ENCODE assay signal across 21 cellular contexts in the genomic region with DNA sequence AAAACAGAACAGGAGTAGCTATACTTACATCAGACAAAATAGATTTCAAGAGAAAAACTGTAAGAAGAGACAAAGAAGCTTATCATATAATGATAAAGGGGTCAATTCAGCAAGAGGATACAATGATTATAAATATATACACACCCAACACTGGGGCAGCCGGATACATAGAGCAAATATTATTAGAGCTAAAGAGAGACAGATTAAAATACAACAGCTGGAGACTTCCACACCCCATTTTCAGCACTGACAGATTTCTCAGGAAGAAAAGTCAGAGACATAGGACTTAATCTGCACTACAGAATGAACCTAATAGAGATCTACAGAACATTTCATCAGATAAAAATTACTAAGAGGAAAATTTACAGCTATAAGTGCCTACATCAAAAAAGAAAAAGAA. TPM values are rescaled to one million over a fixed set of nuclear protein-coding genes. Genes with fewer than 3 reads are reported as not detected.
DNase-seq lines count a peak whose midpoint lies in the region; ATAC-seq, FAIRE-seq and TF ChIP-seq lines count a peak whose summit lies in the region.
"Had no signal": no experiment of that assay in that cellular context is flagged by ENCODE, and none has a peak within 500 bp of the region (broad histone marks: within the 10 kb centered on the region; RNA-seq: fewer than 3 reads in every experiment).

No MANE protein-coding gene starts in this region.

- H3K27me3 Mint-ChIP-seq in activated naive CD4-positive, alpha-beta T cell treated with anti-CD3 and anti-CD28 coated beads for 36 hours (ENCODE audit: low read depth) = no peaks in the 10 kb centered on the region
- H3K27me3 Mint-ChIP-seq in astrocyte (ENCODE audit: low read depth, unreplicated experiment) (no peaks in the 10 kb centered on the region), osteocyte (ENCODE audit: unreplicated experiment) (no peaks in the 10 kb centered on the region)

- no peak overlapping the region for H3K4me2 ChIP-seq in astrocyte (ENCODE audit: low read length)

- H3K27ac ChIP-seq in astrocyte (ENCODE audit: low read depth, low read length) (no peak overlapping the region), adrenal gland (no peak overlapping the region)
- H3K27ac ChIP-seq: A549, HL-60 had no signal

- H2AFZ ChIP-seq in astrocyte (ENCODE audit: low read depth, low read length) = no peak overlapping the region

- DNase-seq in activated naive CD4-positive, alpha-beta T cell treated with anti-CD3 and anti-CD28 coated beads for 36 hours = no peak
- no peak for DNase-seq in activated naive CD4-positive, alpha-beta T cell treated with anti-CD3 and anti-CD28 coated beads, Interleukin-2, amount 50 U/mL, for 72 hours (ENCODE audit: low spot score in 2 of 2)
- peak; percentile 34 for DNase-seq in LHCN-M2 (ENCODE audit: low read depth)
- no peak for DNase-seq in astrocyte (ENCODE audit: low read depth)
- DNase-seq in osteocyte (ENCODE audit: extremely low spot score, unreplicated experiment) = no peak
- DNase-seq in globus pallidus (ENCODE audit: low spot score) = no peak
- no peak for DNase-seq in adrenal gland
- DNase-seq in cerebellum (ENCODE audit: low spot score) = no peak
- DNase-seq: C1 segment of cervical spinal cord; DND-41; H9; NCI-H1930; NCI-H2171; NCI-H446; NCI-H69; NK-92 treated with Interleukin-12 subunit alpha and Interleukin-12 subunit beta, amount 100 ng/mL, for 24 hours had no signal

- no peak for TF ChIP-seq POLR2A in adrenal gland (IDR thresholded peaks at IDR 0.05)

- intact Hi-C loops in activated naive CD4-positive, alpha-beta T cell treated with anti-CD3 and anti-CD28 coated beads for 36 hours (cut with micrococcal nuclease) = loop anchor here (2.0 kb wide), 1 partner anchor 22 kb away; no protein-coding TSS in a partner anchor
- intact Hi-C loops in adrenal gland (cut with DNase I) = no loop called here

- peaks cover 58% of the 10 kb centered on the region for H3K36me3 Mint-ChIP-seq in activated naive CD4-positive, alpha-beta T cell treated with anti-CD3 and anti-CD28 coated beads for 36 hours (ENCODE audit: low read depth)
- peaks cover 37 to 44% of the 10 kb centered on the region in 2 donors for H3K36me3 Mint-ChIP-seq in activated naive CD4-positive, alpha-beta T cell treated with anti-CD3 and anti-CD28 coated beads, Interleukin-2, amount 50 U/mL, for 72 hours
- H3K36me3 Mint-ChIP-seq in astrocyte (ENCODE audit: low read depth, unreplicated experiment) (no peaks in the 10 kb centered on the region), osteocyte (ENCODE audit: unreplicated experiment) (peaks cover 32% of the 10 kb centered on the region)

- no peak overlapping the region for H3K4me3 Mint-ChIP-seq in activated naive CD4-positive, alpha-beta T cell treated with anti-CD3 and anti-CD28 coated beads for 36 hours
- peak overlapping the region; percentile 46 for H3K4me3 Mint-ChIP-seq in astrocyte (ENCODE audit: unreplicated experiment)
- no peak overlapping the region for H3K4me3 Mint-ChIP-seq in osteocyte (ENCODE audit: unreplicated experiment)
- H3K4me3 Mint-ChIP-seq: H9 had no signal

- H3K27me3 ChIP-seq in astrocyte (ENCODE audit: insufficient read depth, low read length) = no peaks in the 10 kb centered on the region
- H3K27me3 ChIP-seq in adrenal gland = no peaks in the 10 kb centered on the region

- no peaks in the 10 kb centered on the region for H4K20me1 ChIP-seq in astrocyte (ENCODE audit: insufficient read depth, low read length)

- H3K9me3 ChIP-seq in astrocyte (ENCODE audit: insufficient read depth, low read depth, low read length) (no peaks in the 10 kb centered on the region), adrenal gland (replicated peaks in 1 of 3) (no peaks in the 10 kb centered on the region)
- H3K9me3 ChIP-seq: A549 had no signal

- H3K4me3 ChIP-seq in astrocyte (ENCODE audit: insufficient read depth, low read depth, low read length) = no peak overlapping the region
- H3K4me3 ChIP-seq in adrenal gland = no peak overlapping the region
- H3K4me3 ChIP-seq: A549, GM12878 had no signal

- no peaks in the 10 kb centered on the region for H3K9me3 Mint-ChIP-seq in activated naive CD4-positive, alpha-beta T cell treated with anti-CD3 and anti-CD28 coated beads for 36 hours
- H3K9me3 Mint-ChIP-seq in activated naive CD4-positive, alpha-beta T cell treated with anti-CD3 and anti-CD28 coated beads, Interleukin-2, amount 50 U/mL, for 72 hours = no peaks in the 10 kb centered on the region
- no peaks in the 10 kb centered on the region for H3K9me3 Mint-ChIP-seq in astrocyte (ENCODE audit: unreplicated experiment)
- peaks cover 16% of the 10 kb centered on the region for H3K9me3 Mint-ChIP-seq in osteocyte (ENCODE audit: unreplicated experiment)
- H3K9me3 Mint-ChIP-seq: H9 had no signal

- WGBS in adrenal gland, 4 donors = 63 to 91% (median 76%) methylated on average over 1 of the region's 1 CpG

- no peak overlapping the region for H3K9ac ChIP-seq in astrocyte (ENCODE audit: low read length)

- H3K27ac Mint-ChIP-seq in activated naive CD4-positive, alpha-beta T cell treated with anti-CD3 and anti-CD28 coated beads for 36 hours = peak overlapping the region; percentile 53
- H3K27ac Mint-ChIP-seq in activated naive CD4-positive, alpha-beta T cell treated with anti-CD3 and anti-CD28 coated beads, Interleukin-2, amount 50 U/mL, for 72 hours = no peak overlapping the region
- H3K27ac Mint-ChIP-seq in astrocyte (ENCODE audit: unreplicated experiment) (peak overlapping the region; percentile 94), osteocyte (ENCODE audit: unreplicated experiment) (peak overlapping the region; percentile 92)

- H3K4me1 ChIP-seq in astrocyte (ENCODE audit: insufficient read depth, low read length) (peaks cover 11% of the 10 kb centered on the region), adrenal gland (replicated peaks in 1 of 2) (peaks cover 0 to 7% of the 10 kb centered on the region in 2 donors)

- CTCF ChIA-PET in activated naive CD4-positive, alpha-beta T cell treated with anti-CD3 and anti-CD28 coated beads for 36 hours (lab: Charles Lee) = interaction anchor here (1.2 kb wide), 1 partner anchor 9 kb away, joined by 6 read pairs; no protein-coding TSS in a partner anchor

- H3K4me1 Mint-ChIP-seq in activated naive CD4-positive, alpha-beta T cell treated with anti-CD3 and anti-CD28 coated beads for 36 hours (ENCODE audit: low read depth) = peaks cover 24% of the 10 kb centered on the region
- H3K4me1 Mint-ChIP-seq in astrocyte (ENCODE audit: low read depth, unreplicated experiment) = peaks cover 24% of the 10 kb centered on the region
- peaks cover 50% of the 10 kb centered on the region for H3K4me1 Mint-ChIP-seq in osteocyte (ENCODE audit: unreplicated experiment)
- H3K4me1 Mint-ChIP-seq: H9 had no signal

- H3K79me2 ChIP-seq in astrocyte (ENCODE audit: insufficient read depth, low read length) = no peaks in the 10 kb centered on the region

- no peak for TF ChIP-seq CTCF in astrocyte (IDR thresholded peaks at IDR 0.05; ENCODE audit: insufficient read depth, low read depth, low read length)
- TF ChIP-seq CTCF in osteocyte (IDR thresholded peaks at IDR 0.05) = no peak
- no peak for TF ChIP-seq CTCF in adrenal gland (IDR thresholded peaks at IDR 0.05)

- FAIRE-seq in astrocyte (lab: Jason Lieb, UNC) = no peak
- FAIRE-seq: A549, G401.6, HTR-8/SVneo had no signal

- ATAC-seq in activated naive CD4-positive, alpha-beta T cell treated with anti-CD3 and anti-CD28 coated beads, Interleukin-2, amount 50 U/mL, for 72 hours = no peak
- ATAC-seq: A549, GM12878 had no signal

- H3K36me3 ChIP-seq in astrocyte (ENCODE audit: insufficient read depth, low read length) (peaks cover 17% of the 10 kb centered on the region), adrenal gland (replicated peaks in 1 of 2) (no peaks in the 10 kb centered on the region)

RNA-seq across cellular contexts. Expression of gene OXCT1, which starts 35.7 kb away (rescaled TPM):
- total RNA-seq in activated naive CD4-positive, alpha-beta T cell treated with anti-CD3 and anti-CD28 coated beads for 36 hours = 10 to 100 TPM; 76.1 to 78.8 TPM
- total RNA-seq in activated naive CD4-positive, alpha-beta T cell treated with anti-CD3 and anti-CD28 coated beads, Interleukin-2, amount 50 U/mL, for 72 hours = 10 to 100 TPM; 74.5 to 85.5 TPM
- total RNA-seq in LHCN-M2 (2014; rRNA removed) (38.7 and 39.9 TPM in 2 replicates), astrocyte (24.9 and 25.7 TPM in 2 replicates), osteocyte (41.0 and 41.9 TPM in 2 replicates), adrenal gland (10 to 100 TPM in 6 of 8 donors, 1 to 10 TPM in 2; 9.0 to 27.9 (median 11.9) TPM), cerebellum (49.4 TPM)
- 26.3 TPM for polyA plus RNA-seq in LHCN-M2 (2012)
- polyA plus RNA-seq in adrenal gland = 10 to 100 TPM in 1 of 3 donors, 1 to 10 TPM in 2; 3.3 to 31.9 (median 7.0) TPM

Comparison
In these comparisons a context has a peak if more than half of its experiments do, and no peak if none do; other contexts are left out.
1. H3K27ac Mint-ChIP-seq: peak in activated naive CD4-positive, alpha-beta T cell treated with anti-CD3 and anti-CD28 coated beads for 36 hours (single experiment), astrocyte (single experiment) and osteocyte (single experiment); none in activated naive CD4-positive, alpha-beta T cell treated with anti-CD3 and anti-CD28 coated beads, Interleukin-2, amount 50 U/mL, for 72 hours (0 of 2).